Comparison of ENCODE assay signal across 27 cellular contexts in genomic region chr4:30822911-30823529, GRCh38.
"Had no signal": no experiment of that assay in that cellular context is flagged by ENCODE, and none has a peak within 500 bp of the region (broad histone marks: within the 10 kb centered on the region; RNA-seq: fewer than 3 reads in every experiment).

No MANE protein-coding gene starts in this region.

- H3K27ac Mint-ChIP-seq: activated naive CD4-positive, alpha-beta T cell treated with anti-CD3 and anti-CD28 coated beads, Interleukin-2, amount 50 U/mL, for 72 hours; activated T-cell treated with anti-CD3 and anti-CD28 coated beads, Interleukin-2, amount 50 U/mL, for 24 hours; activated T-helper 17 cell treated with anti-CD3 and anti-CD28 coated beads, Interleukin-2, amount 50 U/mL, for 72 hours; effector memory CD8-positive, alpha-beta T cell; naive thymus-derived CD8-positive, alpha-beta T cell; T-helper 1 cell treated with Interleukin-12 subunit alpha and Interleukin-12 subunit beta and Interleukin-4 antibody, amounts not matched to agents 30 μg/mL and 1 μg/mL, for 36 hours; WTC11 had no signal

- ATAC-seq: activated naive CD4-positive, alpha-beta T cell treated with anti-CD3 and anti-CD28 coated beads, Interleukin-2, amount 50 U/mL, for 72 hours; activated T-helper 17 cell treated with anti-CD3 and anti-CD28 coated beads, Interleukin-2, amount 50 U/mL, for 72 hours; effector memory CD8-positive, alpha-beta T cell; left colon; lower lobe of right lung; naive thymus-derived CD8-positive, alpha-beta T cell; stimulated activated naive CD8-positive, alpha-beta T cell treated with anti-CD3 and anti-CD28 coated beads, Interleukin-15, Interleukin-2, amounts not matched to agents 100 U/mL and 50 U/mL, for 24 hours had no signal

- H3K9me3 ChIP-seq: esophagus muscularis mucosa, lower lobe of right lung, thyroid gland had no signal

- H3K4me3 Mint-ChIP-seq: activated T-cell treated with anti-CD3 and anti-CD28 coated beads, Interleukin-2, amount 50 U/mL, for 24 hours; activated T-helper 17 cell treated with anti-CD3 and anti-CD28 coated beads, Interleukin-2, amount 50 U/mL, for 72 hours; brain; central memory CD8-positive, alpha-beta T cell; effector memory CD8-positive, alpha-beta T cell; naive thymus-derived CD8-positive, alpha-beta T cell; T-helper 1 cell treated with Interleukin-12 subunit alpha and Interleukin-12 subunit beta and Interleukin-4 antibody, amounts not matched to agents 30 μg/mL and 1 μg/mL, for 36 hours; WTC11 had no signal

- H3K27me3 Mint-ChIP-seq: activated T-cell treated with anti-CD3 and anti-CD28 coated beads, Interleukin-2, amount 50 U/mL, for 24 hours; activated T-helper 17 cell treated with anti-CD3 and anti-CD28 coated beads, Interleukin-2, amount 50 U/mL, for 72 hours; brain; central memory CD8-positive, alpha-beta T cell; effector memory CD8-positive, alpha-beta T cell; naive thymus-derived CD8-positive, alpha-beta T cell had no signal

- FAIRE-seq: colon, frontal cortex had no signal

- H3K36me3 Mint-ChIP-seq: activated naive CD4-positive, alpha-beta T cell treated with anti-CD3 and anti-CD28 coated beads, Interleukin-2, amount 50 U/mL, for 72 hours; brain; naive thymus-derived CD8-positive, alpha-beta T cell; WTC11 had no signal

- H3K4me3 ChIP-seq: dorsolateral prefrontal cortex, esophagus muscularis mucosa, lower lobe of right lung, thyroid gland had no signal

- H3K4me1 ChIP-seq: lower lobe of right lung, thyroid gland had no signal

- DNase-seq: activated CD8-positive, alpha-beta memory T cell treated with anti-CD3 and anti-CD28 coated beads for 24 hours; activated CD8-positive, alpha-beta memory T cell treated with anti-CD3 and anti-CD28 coated beads, Interleukin-2, amount 50 U/mL, for 4 hours; activated T-cell treated with anti-CD3 and anti-CD28 coated beads, Interleukin-2, amount 50 U/mL, for 24 hours; aorta; dorsolateral prefrontal cortex; effector memory CD8-positive, alpha-beta T cell; glutamatergic neuron; islet precursor cell; left colon; lower lobe of right lung; mesendoderm; naive thymus-derived CD8-positive, alpha-beta T cell; stimulated activated CD4-positive, alpha-beta T cell treated with anti-CD3 and anti-CD28 coated beads, Interleukin-12 subunit alpha, Interleukin-12 subunit beta, amount 100 ng/mL, for 4 hours; stimulated activated CD4-positive, alpha-beta T cell treated with anti-CD3 and anti-CD28 coated beads, Interleukin-4, amount 100 ng/mL, for 4 hours; stimulated activated naive CD8-positive, alpha-beta T cell treated with anti-CD3 and anti-CD28 coated beads, Interleukin-15, Interleukin-2, amounts not matched to agents 100 U/mL and 50 U/mL, for 24 hours; substantia nigra; T1000; thyroid gland had no signal

- H3K4me1 Mint-ChIP-seq: activated T-helper 17 cell treated with anti-CD3 and anti-CD28 coated beads, Interleukin-2, amount 50 U/mL, for 72 hours; central memory CD8-positive, alpha-beta T cell; naive thymus-derived CD8-positive, alpha-beta T cell had no signal

- H3K27ac ChIP-seq: dorsolateral prefrontal cortex, esophagus muscularis mucosa, lower lobe of right lung, thyroid gland had no signal

- H3K36me3 ChIP-seq: esophagus muscularis mucosa, lower lobe of right lung, thyroid gland had no signal

- H3K9me3 Mint-ChIP-seq: brain; T-helper 1 cell treated with Interleukin-12 subunit alpha and Interleukin-12 subunit beta and Interleukin-4 antibody, amounts not matched to agents 30 μg/mL and 1 μg/mL, for 36 hours; WTC11 had no signal

- H3K27me3 ChIP-seq: dorsolateral prefrontal cortex, esophagus muscularis mucosa, thyroid gland had no signal
